29 cellular contexts compared by ENCODE assay signal in the genomic region with DNA sequence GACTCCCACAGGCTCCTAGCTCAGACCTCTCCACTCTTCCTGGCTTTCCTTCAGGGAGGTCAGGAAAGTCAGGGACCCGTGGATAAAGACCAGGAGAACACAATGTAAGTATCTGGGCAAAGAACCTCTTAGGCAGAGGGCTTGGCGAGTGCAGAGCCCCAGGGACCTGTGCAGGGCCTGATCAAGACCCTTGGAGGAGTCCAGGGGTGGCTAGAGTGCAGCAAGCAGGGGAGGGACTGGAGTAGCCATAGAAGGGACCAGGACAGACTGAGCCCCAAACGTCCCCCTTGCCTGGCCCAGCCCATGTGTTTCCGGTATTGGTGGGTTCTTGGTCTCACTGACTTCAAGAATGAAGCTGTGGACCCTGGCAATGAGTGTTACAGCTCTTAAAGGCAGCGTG. TPM values are rescaled to one million over a fixed set of nuclear protein-coding genes. Genes with fewer than 3 reads are reported as not detected.
DNase-seq lines count a peak whose midpoint lies in the region; ATAC-seq, FAIRE-seq and TF ChIP-seq lines count a peak whose summit lies in the region.
"Had no signal": no experiment of that assay in that cellular context is flagged by ENCODE, and none has a peak within 500 bp of the region (broad histone marks: within the 10 kb centered on the region; RNA-seq: fewer than 3 reads in every experiment).

No MANE protein-coding gene starts in this region.

- H3K4me3 ChIP-seq in A549 (no peak overlapping the region), HepG2 (replicated peaks in 1 of 3; ENCODE audit: insufficient read depth in 1 of 3, low read depth in 2 of 3, low read length in 3 of 3) (peak overlapping the region in 2 of 3 experiments; percentile 44 to 73; a peak in 3 of 6 replicates), rectal smooth muscle tissue (ENCODE audit: low read length) (no peak overlapping the region)
- H3K4me3 ChIP-seq: HAP-1, prostate gland, testis had no signal

- H3K9ac ChIP-seq in HepG2 (ENCODE audit: insufficient read depth, low read depth, low read length) (peak overlapping the region; percentile 72), rectal smooth muscle tissue (ENCODE audit: low read length) (no peak overlapping the region)

- peaks cover 9 to 19% (median 12%) of the 10 kb centered on the region in 3 donors for H3K4me1 Mint-ChIP-seq in IgD-negative memory B cell

- no peak for TF ChIP-seq CTCF in A549 (IDR thresholded peaks at IDR 0.05)
- TF ChIP-seq CTCF in HepG2 (CRISPR knock-in tag; IDR thresholded peaks at IDR 0.05): no peak

- no peaks in the 10 kb centered on the region for H3K36me3 Mint-ChIP-seq in IgD-negative memory B cell
- H3K36me3 Mint-ChIP-seq: activated naive CD4-positive, alpha-beta T cell treated with anti-CD3 and anti-CD28 coated beads, Interleukin-2, amount 50 U/mL, for 72 hours; CD4-positive, CD25-positive, alpha-beta regulatory T cell; immature natural killer cell had no signal

- WGBS in A549 (ENCODE audit: missing lambda C conversion rate): 51% methylated on average over 4 of the region's 5 CpGs
- 58% methylated on average over 5 of the region's 5 CpGs for WGBS in HepG2 (ENCODE audit: low lambda C conversion rate)

- ATAC-seq in A549: peak in 1 of 2 experiments; percentile 5; a peak in 2 of 6 replicates
- peak; percentile 13 for ATAC-seq in HepG2
- ATAC-seq in HG03354 (IDR thresholded peaks at IDR 0.05; ENCODE audit: poor library complexity, severe bottlenecking, unreplicated experiment): no peak
- no peak for ATAC-seq in HG03439 (IDR thresholded peaks at IDR 0.05; ENCODE audit: unreplicated experiment)
- ATAC-seq in GM21786 (IDR thresholded peaks at IDR 0.05; ENCODE audit: unreplicated experiment): no peak
- ATAC-seq: activated naive CD4-positive, alpha-beta T cell treated with anti-CD3 and anti-CD28 coated beads, Interleukin-2, amount 50 U/mL, for 72 hours; effector memory CD8-positive, alpha-beta T cell; stimulated activated naive CD8-positive, alpha-beta T cell treated with anti-CD3 and anti-CD28 coated beads, Interleukin-15, Interleukin-2, amounts not matched to agents 100 U/mL and 50 U/mL, for 24 hours had no signal

- no peaks in the 10 kb centered on the region for H3K36me3 ChIP-seq in HepG2 (replicated peaks in 1 of 2; ENCODE audit: control insufficient read depth in 1 of 2, insufficient read depth in 2 of 2, low read length in 2 of 2)
- no peaks in the 10 kb centered on the region for H3K36me3 ChIP-seq in rectal smooth muscle tissue (ENCODE audit: control insufficient read depth, insufficient read depth, low read length)
- H3K36me3 ChIP-seq: HAP-1, prostate gland had no signal

- in situ Hi-C loops in HepG2 (cut with HindIII; ENCODE audit: extremely low pct_ligation_motif_present, low pct_unique_long_range_greater_than_20kb): no loop called here

- no peak for TF ChIP-seq EP300 in A549 (IDR thresholded peaks at IDR 0.05)
- no peak for TF ChIP-seq EP300 in HepG2 (IDR thresholded peaks at IDR 0.05; ENCODE audit: low read depth in 2 of 2, low read length in 2 of 2)
- no peak for TF ChIP-seq EP300 in HepG2 (CRISPR knock-in tag; IDR thresholded peaks at IDR 0.05; ENCODE audit: borderline replicate concordance)

- no peak overlapping the region for H2AFZ ChIP-seq in HepG2 (ENCODE audit: low read length)

- H3K79me2 ChIP-seq in HepG2 (ENCODE audit: insufficient read depth, low read length): no peaks in the 10 kb centered on the region

- DNase-seq in A549 (ENCODE audit: low read depth in 1 of 2, low spot score in 1 of 2) (no peak), HepG2 (ENCODE audit: low spot score) (no peak), NCI-H524 (lab: John Stamatoyannopoulos, UW) (no peak)
- DNase-seq: anterior cingulate cortex; CD4-positive, CD25-positive, alpha-beta regulatory T cell; effector memory CD8-positive, alpha-beta T cell; erythroblast; mammary epithelial cell; MV-4-11; NCI-H1436 treated with DMSO at 0.1 percent for 48 hours; NCI-H446; NCI-H82; SW 1271; T-helper 9 cell had no signal

- BruUV-seq in HepG2 (replicated peaks; lab: Mats Ljungman, UMichigan): TSS peak; percentile 82

- CTCF ChIA-PET in A549 (lab: Yijun Ruan, JAX): interaction anchor here (0.7 to 2.2 kb wide), 3 partner anchors 11 to 343 kb away, joined by 3 to 6 read pairs (median 3); no protein-coding TSS in a partner anchor
- CTCF ChIA-PET in HepG2 (lab: Yijun Ruan, JAX; ENCODE audit: low intra/inter-chr PET ratio, low total read pairs): no interaction called here

- H3K9me3 ChIP-seq in A549: no peaks in the 10 kb centered on the region
- no peaks in the 10 kb centered on the region for H3K9me3 ChIP-seq in HepG2 (ENCODE audit: low read length)
- H3K9me3 ChIP-seq: HAP-1, prostate gland, testis had no signal

- TF ChIP-seq POLR2A in A549 (IDR thresholded peaks at IDR 0.05; ENCODE audit: low read length) (no peak), HepG2 (IDR thresholded peaks at IDR 0.05; ENCODE audit: insufficient read depth in 1 of 2, low read depth in 2 of 2, low read length in 2 of 2) (no peak)

- H3K27me3 Mint-ChIP-seq in IgD-negative memory B cell: no peaks in the 10 kb centered on the region
- H3K27me3 Mint-ChIP-seq: effector memory CD8-positive, alpha-beta T cell had no signal

- H3K9me3 Mint-ChIP-seq in IgD-negative memory B cell: no peaks in the 10 kb centered on the region
- H3K9me3 Mint-ChIP-seq: activated naive CD4-positive, alpha-beta T cell treated with anti-CD3 and anti-CD28 coated beads, Interleukin-2, amount 50 U/mL, for 72 hours; activated T-helper 2 cell treated with anti-CD3 and anti-CD28 coated beads, Interferon-gamma antibody, Interleukin-2, Interleukin-4, amounts not matched to agents 10 μg/mL and 5 μg/mL and 100 μg/mL, durations not matched to agents 14 hours and 24 hours and 36 hours; CD4-positive, CD25-positive, alpha-beta regulatory T cell; effector memory CD8-positive, alpha-beta T cell; immature natural killer cell had no signal

- no peaks in the 10 kb centered on the region for H4K20me1 ChIP-seq in HepG2 (ENCODE audit: insufficient read depth, low read length)

- peak overlapping the region in 1 of 4 donors; percentile 33 for H3K4me3 Mint-ChIP-seq in IgD-negative memory B cell

- intact Hi-C loops in HepG2 (cut with micrococcal nuclease; ENCODE audit: unreplicated experiment): no loop called here

- POLR2A ChIA-PET in A549 (lab: Yijun Ruan, JAX): no interaction called here
- POLR2A ChIA-PET in HepG2 (lab: Yijun Ruan, JAX): interaction anchor here (2.0 to 3.9 kb wide), 4 partner anchors 24 to 39 kb away, joined by 6 to 60 read pairs (median 18); a partner anchor contains a TSS

- no peak for TF ChIP-seq RAD21 in A549 (conservative IDR thresholded peaks at IDR 0.05 in 1 of 2, IDR thresholded peaks at IDR 0.05 in 1 of 2)
- TF ChIP-seq RAD21 in HepG2 (CRISPR knock-in tag; IDR thresholded peaks at IDR 0.05): no peak

- peak overlapping the region in 2 of 3 donors; percentile 31 to 35 for H3K27ac Mint-ChIP-seq in IgD-negative memory B cell
- H3K27ac Mint-ChIP-seq: activated naive CD4-positive, alpha-beta T cell treated with anti-CD3 and anti-CD28 coated beads, Interleukin-2, amount 50 U/mL, for 72 hours; activated T-helper 2 cell treated with anti-CD3 and anti-CD28 coated beads, Interferon-gamma antibody, Interleukin-2, Interleukin-4, amounts not matched to agents 10 μg/mL and 5 μg/mL and 100 μg/mL, durations not matched to agents 14 hours and 24 hours and 36 hours; CD4-positive, CD25-positive, alpha-beta regulatory T cell had no signal

- H3K27ac ChIP-seq in A549 (peak overlapping the region; percentile 53 to 71; a peak in 4 of 6 replicates), HepG2 (ENCODE audit: extremely low read length, insufficient read depth, low read length) (peak overlapping the region; percentile 80), rectal smooth muscle tissue (ENCODE audit: low read depth, low read length) (peak overlapping the region; percentile 28)
- H3K27ac ChIP-seq: prostate gland, testis had no signal

- no peak for FAIRE-seq in A549 (lab: Jason Lieb, UNC)
- FAIRE-seq in HepG2 (lab: Jason Lieb, UNC): no peak
- FAIRE-seq: A204.1, colon, GM18507 had no signal

- H3K4me2 ChIP-seq in A549 (peak overlapping the region; percentile 49; the same call in 1 of the 3 replicates), HepG2 (ENCODE audit: low read depth, low read length) (peak overlapping the region; percentile 98)

- H3K27me3 ChIP-seq in HepG2 (ENCODE audit: control insufficient read depth in 1 of 2, insufficient read depth in 2 of 2, low read length in 2 of 2) (no peaks in the 10 kb centered on the region), rectal smooth muscle tissue (ENCODE audit: control insufficient read depth, insufficient read depth, low read length) (no peaks in the 10 kb centered on the region)
- H3K27me3 ChIP-seq: testis had no signal

- H3K4me1 ChIP-seq in A549: peaks cover 13% of the 10 kb centered on the region
- H3K4me1 ChIP-seq in HepG2 (ENCODE audit: insufficient read depth, low read length): peaks cover 41% of the 10 kb centered on the region
- H3K4me1 ChIP-seq in rectal smooth muscle tissue (ENCODE audit: control insufficient read depth, insufficient read depth, low read length): no peaks in the 10 kb centered on the region
- H3K4me1 ChIP-seq: prostate gland, testis had no signal

RNA-seq across cellular contexts. Expression of a gene that starts 5.9 kb away (rescaled TPM):
- polyA plus RNA-seq in A549 (2011; rRNA removed): 17.3 and 20.0 TPM in 2 replicates
- 40.9 and 41.7 TPM in 2 replicates for polyA plus RNA-seq in A549 (2012; cell fraction: cytosol; rRNA removed)
- 62.1 and 67.4 TPM in 2 replicates for polyA plus RNA-seq in A549 (2012; cell fraction: nucleus; rRNA removed)
- polyA plus RNA-seq in A549 (2017; fragmentation: RNase III; extraction: RNeasy Plus Mini Kit Qiagen cat#74134 plus additional on column Dnase treatment): 24.0 to 28.1 TPM (median 27.9 TPM) in 3 replicates
- polyA minus RNA-seq in A549 (2011; rRNA and poly(A)+ RNA removed): 9.0 and 11.3 TPM in 2 replicates
- 54.5 TPM for polyA plus RNA-seq in IgD-negative memory B cell
- 28.5 and 38.0 TPM in 2 replicates for total RNA-seq in HepG2 (2016; rRNA removed; fragmentation: Illumina TruSeq; extraction: Trizol)
- total RNA-seq in HepG2 (2016; cell fraction: cytosol; rRNA removed; fragmentation: Illumina TruSeq; extraction: Trizol; ENCODE audit: low read depth): 51.3 and 56.9 TPM in 2 replicates
- total RNA-seq in HepG2 (2016; cell fraction: insoluble cytoplasmic fraction; rRNA removed; fragmentation: Illumina TruSeq; extraction: Trizol): 23.8 and 37.4 TPM in 2 replicates
- 75.6 and 77.4 TPM in 2 replicates for total RNA-seq in HepG2 (2016; cell fraction: membrane; rRNA removed; fragmentation: Illumina TruSeq; extraction: Trizol)
- 22.8 and 24.6 TPM in 2 replicates for total RNA-seq in HepG2 (2016; cell fraction: nucleus; rRNA removed; fragmentation: Illumina TruSeq; extraction: Trizol)
- 25.6 and 30.1 TPM in 2 replicates for polyA plus RNA-seq in HepG2 (2011; rRNA removed)
- polyA plus RNA-seq in HepG2 (2011; cell fraction: cytosol; rRNA removed): 24.2 and 29.8 TPM in 2 replicates
- polyA plus RNA-seq in HepG2 (2011; cell fraction: nucleus; rRNA removed): 85.8 and 92.8 TPM in 2 replicates
- 14.3 and 23.5 TPM in 2 replicates for polyA plus RNA-seq in HepG2 (2012)
- 52.0 and 56.1 TPM in 2 replicates for polyA plus RNA-seq in HepG2 (2016; cell fraction: cytosol; fragmentation: Illumina TruSeq; extraction: Trizol; ENCODE audit: low read depth)
- 25.2 and 28.5 TPM in 2 replicates for polyA plus RNA-seq in HepG2 (2016; cell fraction: insoluble cytoplasmic fraction; fragmentation: Illumina TruSeq; extraction: Trizol; ENCODE audit: low read depth)
- 60.4 and 61.0 TPM in 2 replicates for polyA plus RNA-seq in HepG2 (2016; cell fraction: membrane; fragmentation: Illumina TruSeq; extraction: Trizol; ENCODE audit: low read depth)
- polyA plus RNA-seq in HepG2 (2016; cell fraction: nucleus; fragmentation: Illumina TruSeq; extraction: Trizol; ENCODE audit: insufficient read depth, low read depth): 46.5 and 50.4 TPM in 2 replicates
- 10.0 and 18.7 TPM in 2 replicates for polyA minus RNA-seq in HepG2 (2011; rRNA and poly(A)+ RNA removed; ENCODE audit: low replicate concordance)
- 8.1 and 8.4 TPM in 2 replicates for polyA minus RNA-seq in HepG2 (2011; cell fraction: cytosol; rRNA and poly(A)+ RNA removed)
- 18.6 and 22.9 TPM in 2 replicates for polyA minus RNA-seq in HepG2 (2011; cell fraction: nucleus; rRNA and poly(A)+ RNA removed)

RNA-seq across cellular contexts. Expression of a gene that starts 30.8 kb away (rescaled TPM):
- polyA plus RNA-seq in A549 (2011; rRNA removed) (6.0 and 7.1 TPM in 2 replicates), A549 (2017; fragmentation: RNase III; extraction: RNeasy Plus Mini Kit Qiagen cat#74134 plus additional on column Dnase treatment) (3.3 to 5.1 TPM (median 4.4 TPM) in 3 replicates), IgD-negative memory B cell (22.7 TPM), HepG2 (2011; rRNA removed) (34.5 and 38.6 TPM in 2 replicates)
- polyA plus RNA-seq in A549 (2012; cell fraction: cytosol; rRNA removed): 3.6 and 4.0 TPM in 2 replicates
- polyA plus RNA-seq in A549 (2012; cell fraction: nucleus; rRNA removed): 20.6 and 22.1 TPM in 2 replicates
- polyA minus RNA-seq in A549 (2011; rRNA and poly(A)+ RNA removed): 13.7 and 18.5 TPM in 2 replicates
- 7.0 and 16.9 TPM in 2 replicates for total RNA-seq in HepG2 (2016; rRNA removed; fragmentation: Illumina TruSeq; extraction: Trizol)
- 8.3 and 8.9 TPM in 2 replicates for total RNA-seq in HepG2 (2016; cell fraction: cytosol; rRNA removed; fragmentation: Illumina TruSeq; extraction: Trizol; ENCODE audit: low read depth)
- 6.0 and 17.5 TPM in 2 replicates for total RNA-seq in HepG2 (2016; cell fraction: insoluble cytoplasmic fraction; rRNA removed; fragmentation: Illumina TruSeq; extraction: Trizol)
- total RNA-seq in HepG2 (2016; cell fraction: membrane; rRNA removed; fragmentation: Illumina TruSeq; extraction: Trizol): 10.1 and 13.2 TPM in 2 replicates
- 24.2 and 26.2 TPM in 2 replicates for total RNA-seq in HepG2 (2016; cell fraction: nucleus; rRNA removed; fragmentation: Illumina TruSeq; extraction: Trizol)
- polyA plus RNA-seq in HepG2 (2011; cell fraction: cytosol; rRNA removed): 9.0 and 10.4 TPM in 2 replicates
- polyA plus RNA-seq in HepG2 (2011; cell fraction: nucleus; rRNA removed): 190 and 200 TPM in 2 replicates
- polyA plus RNA-seq in HepG2 (2012): 8.5 and 20.0 TPM in 2 replicates
- polyA plus RNA-seq in HepG2 (2016; cell fraction: cytosol; fragmentation: Illumina TruSeq; extraction: Trizol; ENCODE audit: low read depth): 8.6 and 9.1 TPM in 2 replicates
- 8.9 and 10.1 TPM in 2 replicates for polyA plus RNA-seq in HepG2 (2016; cell fraction: insoluble cytoplasmic fraction; fragmentation: Illumina TruSeq; extraction: Trizol; ENCODE audit: low read depth)
- 12.6 and 15.4 TPM in 2 replicates for polyA plus RNA-seq in HepG2 (2016; cell fraction: membrane; fragmentation: Illumina TruSeq; extraction: Trizol; ENCODE audit: low read depth)
- polyA plus RNA-seq in HepG2 (2016; cell fraction: nucleus; fragmentation: Illumina TruSeq; extraction: Trizol; ENCODE audit: insufficient read depth, low read depth): 68.6 and 68.9 TPM in 2 replicates
- polyA minus RNA-seq in HepG2 (2011; rRNA and poly(A)+ RNA removed; ENCODE audit: low replicate concordance): 33.1 and 43.4 TPM in 2 replicates
- polyA minus RNA-seq in HepG2 (2011; cell fraction: cytosol; rRNA and poly(A)+ RNA removed): 8.4 and 8.5 TPM in 2 replicates
- 60.7 and 63.2 TPM in 2 replicates for polyA minus RNA-seq in HepG2 (2011; cell fraction: nucleus; rRNA and poly(A)+ RNA removed)

Comparison
In these comparisons a context has a peak if more than half of its experiments do, and no peak if none do; other contexts are left out.
1. H3K27ac ChIP-seq: peak in every context shown above with its lines; median percentile 80 in HepG2; 62 in A549; 28 in rectal smooth muscle tissue.
2. H3K4me3 ChIP-seq: peak in HepG2 (2 of 3); none in A549 (single experiment) and rectal smooth muscle tissue (single experiment).